In the genomic region with DNA sequence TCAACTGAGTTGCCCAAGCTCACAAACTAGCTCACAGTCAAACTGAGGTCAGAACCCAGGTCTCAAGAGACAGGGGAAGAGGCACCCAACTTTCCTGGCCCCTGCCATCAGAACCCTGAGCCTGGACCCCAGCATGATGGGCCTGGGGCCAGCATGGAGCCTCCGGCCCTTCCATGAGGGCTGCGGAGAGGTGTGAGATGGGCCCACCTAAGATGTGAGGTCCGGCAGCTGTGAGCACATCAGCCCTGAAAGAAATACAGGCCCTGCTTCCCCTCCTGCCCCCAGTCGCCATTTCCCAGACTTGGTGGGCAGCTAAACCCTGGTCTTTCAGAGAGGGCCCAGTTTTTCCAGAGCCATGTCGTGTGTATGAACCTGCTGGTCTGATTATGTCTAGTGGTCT, we compare ENCODE assay signal across 1 cellular context.
TF ChIP-seq lines count a peak whose summit lies in the region.

No MANE protein-coding gene starts in this region.

TF ChIP-seq in SK-N-SH, 30 proteins besides CTCF, POLR2A, EP300 and RAD21 (continued from another document):
- no peak for TF ChIP-seq REST (IDR thresholded peaks at IDR 0.05; ENCODE audit: low read depth, low read length)
- TF ChIP-seq TEAD4 (IDR thresholded peaks at IDR 0.05; ENCODE audit: borderline replicate concordance, insufficient read depth) = no peak
TF ChIP-seq in SK-N-SH: peak in this region for 0.
